ENCODE assay signal across 30 cellular contexts in genomic region chr22:40747361-40747760, GRCh38.
"Had no signal": no experiment of that assay in that cellular context is flagged by ENCODE, and none has a peak within 500 bp of the region (broad histone marks: within the 10 kb centered on the region; RNA-seq: fewer than 3 reads in every experiment).

No MANE protein-coding gene starts in this region.

- H3K4me1 ChIP-seq: upper lobe of left lung, vagina had no signal

- H3K27ac ChIP-seq: epithelial cell of prostate, heart right ventricle, left ventricle myocardium inferior, ovary, thoracic aorta, upper lobe of left lung, vagina, VCaP had no signal

- H3K27me3 ChIP-seq: esophagus squamous epithelium, heart right ventricle, ovary, upper lobe of left lung, vagina had no signal

- ATAC-seq: activated naive CD4-positive, alpha-beta T cell treated with anti-CD3 and anti-CD28 coated beads, Interleukin-2, amount 50 U/mL, for 72 hours; activated T-cell treated with anti-CD3 and anti-CD28 coated beads, Interleukin-2, amount 50 U/mL, for 72 hours; heart right ventricle; sciatic nerve; stimulated activated naive CD8-positive, alpha-beta T cell treated with anti-CD3 and anti-CD28 coated beads, Interleukin-15, Interleukin-2, amounts not matched to agents 100 U/mL and 50 U/mL, for 24 hours had no signal

- DNase-seq: activated CD4-positive, alpha-beta T cell treated with anti-CD3 and anti-CD28 coated beads for 4 hours; activated CD4-positive, alpha-beta T cell treated with anti-CD3 and anti-CD28 coated beads, Interleukin-2, amount 50 U/mL, for 4 hours; activated naive CD4-positive, alpha-beta T cell; activated T-cell treated with anti-CD3 and anti-CD28 coated beads for 4 hours; activated T-cell treated with anti-CD3 and anti-CD28 coated beads, Interleukin-2, amount 50 U/mL, for 72 hours; anterior cingulate cortex; dermis blood vessel endothelial cell; effector CD4-positive, alpha-beta T cell; esophagus squamous epithelium; foreskin melanocyte; heart right ventricle; kidney glomerular epithelial cell; left ventricle myocardium inferior; ovary; stimulated activated CD4-positive, alpha-beta T cell treated with anti-CD3 and anti-CD28 coated beads, Interleukin-12 subunit alpha, Interleukin-12 subunit beta, amount 100 ng/mL, for 4 hours; stimulated activated CD4-positive, alpha-beta T cell treated with anti-CD3 and anti-CD28 coated beads, Interleukin-4, amount 100 ng/mL, for 1 hour; stimulated activated naive CD8-positive, alpha-beta T cell treated with anti-CD3 and anti-CD28 coated beads, Interleukin-15, Interleukin-2, amounts not matched to agents 100 U/mL and 50 U/mL, for 24 hours; T-helper 9 cell; upper lobe of left lung had no signal

- FAIRE-seq: bronchial epithelial cell, colon, TTC549 had no signal

- H3K36me3 ChIP-seq: esophagus squamous epithelium, heart right ventricle, left ventricle myocardium inferior, ovary, thoracic aorta, upper lobe of left lung, vagina had no signal

- H3K4me3 ChIP-seq: heart right ventricle, left ventricle myocardium inferior, lung, ovary, skin epidermis, thoracic aorta, upper lobe of left lung, vagina had no signal

- H3K9me3 ChIP-seq: esophagus squamous epithelium, thoracic aorta, upper lobe of left lung, vagina had no signal
